In genomic region chrX:23610491-23610890, GRCh38 we compare ENCODE assay signal across 9 cellular contexts.
"Had no signal": no experiment of that assay in that cellular context is flagged by ENCODE, and none has a peak within 500 bp of the region (broad histone marks: within the 10 kb centered on the region; RNA-seq: fewer than 3 reads in every experiment).

No MANE protein-coding gene starts in this region.

- DNase-seq: activated CD4-positive, alpha-beta T cell treated with anti-CD3 and anti-CD28 coated beads, Interleukin-2, amount 50 U/mL, for 4 hours; activated CD4-positive, CD25-positive, alpha-beta regulatory T cell treated with anti-CD3 and anti-CD28 coated beads, Interleukin-2, amount 50 U/mL, for 72 hours; activated naive CD4-positive, alpha-beta T cell treated with Interleukin-2 at 50 U/mL for 16 hours; anterior cingulate cortex; hypothalamus; retina had no signal

- ATAC-seq: activated T-helper 17 cell treated with anti-CD3 and anti-CD28 coated beads, Interleukin-2, amount 50 U/mL, for 72 hours; natural killer cell treated with Interleukin-12 subunit alpha and Interleukin-12 subunit beta and Interleukin-15 and Interleukin-18, amount 100 ng/mL, for 72 hours; stimulated activated effector memory CD8-positive, alpha-beta T cell treated with anti-CD3 and anti-CD28 coated beads, Interleukin-12 subunit alpha, Interleukin-12 subunit beta, amount 100 ng/mL, for 72 hours had no signal
